14 cellular contexts compared by ENCODE assay signal in the genomic region with DNA sequence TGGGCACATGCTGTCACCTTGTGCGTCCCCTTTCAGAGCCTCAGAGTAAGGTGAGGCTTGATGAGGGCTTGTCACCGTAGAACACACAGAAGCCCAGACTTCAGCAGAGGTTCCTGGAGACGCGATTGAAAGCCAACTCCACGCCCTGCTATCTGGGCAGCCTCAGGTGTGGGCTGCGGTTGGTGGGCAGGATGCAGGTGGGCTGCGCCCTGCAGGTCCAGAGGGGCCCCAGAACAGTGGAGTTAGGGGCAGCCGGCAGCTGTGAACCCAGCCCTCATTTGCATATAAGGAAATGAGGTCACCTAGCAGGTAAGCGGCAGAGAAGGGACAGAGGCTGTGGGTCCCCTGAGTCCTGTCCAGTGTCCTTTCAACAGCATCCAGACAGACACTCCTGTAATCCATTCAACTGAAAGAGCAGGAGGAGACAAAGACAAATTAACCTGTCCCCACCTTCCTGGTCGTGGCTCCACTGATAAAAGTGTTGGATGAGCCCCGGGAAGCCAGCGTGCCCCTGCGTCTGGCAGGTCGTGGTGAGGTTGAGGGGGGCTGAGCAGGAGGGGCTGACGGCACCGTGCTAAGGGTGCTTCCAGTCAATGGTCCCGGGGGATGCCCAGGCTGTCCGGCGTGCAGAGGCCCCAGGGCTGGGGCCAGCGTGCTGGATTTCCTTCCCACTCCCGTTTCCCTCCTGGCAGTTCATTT. TPM values are rescaled to one million over a fixed set of nuclear protein-coding genes. Genes with fewer than 3 reads are reported as not detected.
DNase-seq lines count a peak whose midpoint lies in the region; ATAC-seq, FAIRE-seq and TF ChIP-seq lines count a peak whose summit lies in the region.
"Had no signal": no experiment of that assay in that cellular context is flagged by ENCODE, and none has a peak within 500 bp of the region (broad histone marks: within the 10 kb centered on the region; RNA-seq: fewer than 3 reads in every experiment).

No MANE protein-coding gene starts in this region.

- H3K4me1 ChIP-seq in heart right ventricle (peaks cover 4 to 33% (median 18%) of the 10 kb centered on the region in 9 donors), vagina (peaks cover 38% of the 10 kb centered on the region)

- H3K4me3 ChIP-seq in heart right ventricle, result no peak overlapping the region
- no peak overlapping the region for H3K4me3 ChIP-seq in vagina
- H3K4me3 ChIP-seq: pancreas had no signal

- intact Hi-C loops in Right ventricle myocardium superior (cut with DNase I), result no loop called here
- intact Hi-C loops in Right ventricle myocardium inferior (cut with DNase I), result no loop called here
- intact Hi-C loops in heart right ventricle (cut with DNase I), result no loop called here
- intact Hi-C loops in vagina (cut with DNase I), result no loop called here

- no peak for FAIRE-seq in HTR-8/SVneo (lab: Jason Lieb, UNC)
- FAIRE-seq: pancreas had no signal

- no peaks in the 10 kb centered on the region for H3K27me3 Mint-ChIP-seq in T-helper 17 cell

- H3K4me1 Mint-ChIP-seq in T-helper 17 cell, result peaks cover 12% of the 10 kb centered on the region

- peak overlapping the region; percentile 83 for H3K27ac Mint-ChIP-seq in T-helper 17 cell
- H3K27ac Mint-ChIP-seq: activated naive CD4-positive, alpha-beta T cell treated with anti-CD3 and anti-CD28 coated beads, Interleukin-2, amount 50 U/mL, for 72 hours; stimulated activated naive B cell treated with anti-CD40 and anti-IgM and Interleukin-4, amounts not matched to agents 10 μg/mL and 1 μg/mL and 100 μg/mL, for 72 hours had no signal

- H3K4me3 Mint-ChIP-seq in T-helper 17 cell, result no peak overlapping the region
- H3K4me3 Mint-ChIP-seq: activated T-cell treated with anti-CD3 and anti-CD28 coated beads, Interleukin-2, amount 50 U/mL, for 4 hours; endodermal cell; stimulated activated naive B cell treated with anti-CD40 and anti-IgM and Interleukin-4, amounts not matched to agents 10 μg/mL and 1 μg/mL and 100 μg/mL, for 72 hours had no signal

- H3K36me3 Mint-ChIP-seq in T-helper 17 cell (ENCODE audit: low read depth), result peaks cover 2% of the 10 kb centered on the region
- H3K36me3 Mint-ChIP-seq: activated naive CD4-positive, alpha-beta T cell treated with anti-CD3 and anti-CD28 coated beads, Interleukin-2, amount 50 U/mL, for 72 hours; stimulated activated naive B cell treated with anti-CD40 and anti-IgM and Interleukin-4, amounts not matched to agents 10 μg/mL and 1 μg/mL and 100 μg/mL, for 72 hours had no signal

- no peak for TF ChIP-seq POLR2A in vagina (IDR thresholded peaks at IDR 0.05)

- peak; percentile 13 for ATAC-seq in Right ventricle myocardium superior (ENCODE audit: poor library complexity)
- no peak for ATAC-seq in Right ventricle myocardium inferior
- no peak for ATAC-seq in T-helper 17 cell
- peak in 1 of 8 donors; percentile 4 for ATAC-seq in heart right ventricle
- ATAC-seq in GM21528 (IDR thresholded peaks at IDR 0.05; ENCODE audit: low FRiP score, unreplicated experiment), result no peak
- ATAC-seq: activated naive CD4-positive, alpha-beta T cell treated with anti-CD3 and anti-CD28 coated beads, Interleukin-2, amount 50 U/mL, for 72 hours had no signal

- H3K9me3 ChIP-seq in T-helper 17 cell (ENCODE audit: control insufficient read depth, low read length, poor library complexity, severe bottlenecking), result no peaks in the 10 kb centered on the region
- H3K9me3 ChIP-seq in heart right ventricle, result no peaks in the 10 kb centered on the region
- H3K9me3 ChIP-seq in vagina, result no peaks in the 10 kb centered on the region
- H3K9me3 ChIP-seq: pancreas had no signal

- H3K27ac ChIP-seq in heart right ventricle (peak overlapping the region in 9 of 10 donors; percentile 31 to 79 (median 70)), vagina (peak overlapping the region; percentile 18)

- H3K27me3 ChIP-seq in heart right ventricle, result peaks cover 0 to 17% (median 4%) of the 10 kb centered on the region in 7 donors
- H3K27me3 ChIP-seq in vagina, result no peaks in the 10 kb centered on the region
- H3K27me3 ChIP-seq: pancreas had no signal

- TF ChIP-seq CTCF in heart right ventricle (IDR thresholded peaks at IDR 0.05) (no peak), vagina (IDR thresholded peaks at IDR 0.05) (no peak)

- H3K36me3 ChIP-seq in heart right ventricle (no peaks in the 10 kb centered on the region), vagina (no peaks in the 10 kb centered on the region)
- H3K36me3 ChIP-seq: pancreas had no signal

- DNase-seq in Right ventricle myocardium superior (no peak), Right ventricle myocardium inferior (ENCODE audit: missing footprints) (no peak), T-helper 17 cell (no peak), heart right ventricle (no peak), vagina (ENCODE audit: extremely low spot score in 2 of 2) (no peak), Ammon's horn (ENCODE audit: low spot score) (no peak), HTR-8/SVneo (ENCODE audit: insufficient read length, low spot score) (no peak)
- DNase-seq: activated T-cell treated with anti-CD3 and anti-CD28 coated beads, Interleukin-2, amount 50 U/mL, for 4 hours; NCI-H69; stimulated activated naive B cell treated with anti-CD40 and anti-IgM and Interleukin-4, amounts not matched to agents 10 μg/mL and 1 μg/mL and 100 μg/mL, for 72 hours had no signal

- 38 to 44% methylated on average over 21 of the region's 21 CpGs for WGBS in heart right ventricle, 2 donors

RNA-seq across cellular contexts. Expression of gene PHLDA2, which starts 15.3 kb away (rescaled TPM):
- total RNA-seq in Right ventricle myocardium superior (1.1 TPM), Right ventricle myocardium inferior (0.65 TPM), T-helper 17 cell (1 to 10 TPM in 1 of 2 donors, under 1 TPM in 1; 0.96 to 2.8 TPM), heart right ventricle (1 to 10 TPM in 3 of 10 donors, under 1 TPM in 6, not detected in 1; 0.39 to 2.8 (median 0.80) TPM), vagina (43.5 TPM)
- polyA plus RNA-seq in heart right ventricle, result 10 to 100 TPM in 1 of 2 donors, 1 to 10 TPM in 1; 1.6 to 14.2 TPM

RNA-seq across cellular contexts. Expression of gene CDKN1C, which starts 28.4 kb away (rescaled TPM):
- total RNA-seq in Right ventricle myocardium superior (37.7 TPM), Right ventricle myocardium inferior (40.0 TPM), T-helper 17 cell (1 to 10 TPM in 1 of 2 donors, under 1 TPM in 1; 0.91 to 2.6 TPM), heart right ventricle (10 to 100 TPM; 16.9 to 48.0 (median 25.4) TPM), vagina (67.3 TPM)
- polyA plus RNA-seq in heart right ventricle, result 10 to 100 TPM; 50.3 to 55.3 TPM

Comparison
In these comparisons a context has a peak if more than half of its experiments do, and no peak if none do; other contexts are left out.
1. RNA of gene PHLDA2, which starts 15.3 kb away (total RNA-seq): 43.5 TPM in vagina (single experiment); 0.96 to 2.8 TPM in T-helper 17 cell, 1.1 TPM in Right ventricle myocardium superior (single experiment), 0.39 to 2.8 TPM in heart right ventricle and 0.65 TPM in Right ventricle myocardium inferior (single experiment); every median in the first group is over 10 times any median in the second.
2. RNA of gene CDKN1C, which starts 28.4 kb away (total RNA-seq): 67.3 TPM in vagina (single experiment), 40.0 TPM in Right ventricle myocardium inferior (single experiment), 37.7 TPM in Right ventricle myocardium superior (single experiment) and 16.9 to 48.0 TPM in heart right ventricle; 0.91 to 2.6 TPM in T-helper 17 cell; every median in the first group is over 4 times any median in the second.